ENCODE assay signal across 8 cellular contexts in the genomic region with DNA sequence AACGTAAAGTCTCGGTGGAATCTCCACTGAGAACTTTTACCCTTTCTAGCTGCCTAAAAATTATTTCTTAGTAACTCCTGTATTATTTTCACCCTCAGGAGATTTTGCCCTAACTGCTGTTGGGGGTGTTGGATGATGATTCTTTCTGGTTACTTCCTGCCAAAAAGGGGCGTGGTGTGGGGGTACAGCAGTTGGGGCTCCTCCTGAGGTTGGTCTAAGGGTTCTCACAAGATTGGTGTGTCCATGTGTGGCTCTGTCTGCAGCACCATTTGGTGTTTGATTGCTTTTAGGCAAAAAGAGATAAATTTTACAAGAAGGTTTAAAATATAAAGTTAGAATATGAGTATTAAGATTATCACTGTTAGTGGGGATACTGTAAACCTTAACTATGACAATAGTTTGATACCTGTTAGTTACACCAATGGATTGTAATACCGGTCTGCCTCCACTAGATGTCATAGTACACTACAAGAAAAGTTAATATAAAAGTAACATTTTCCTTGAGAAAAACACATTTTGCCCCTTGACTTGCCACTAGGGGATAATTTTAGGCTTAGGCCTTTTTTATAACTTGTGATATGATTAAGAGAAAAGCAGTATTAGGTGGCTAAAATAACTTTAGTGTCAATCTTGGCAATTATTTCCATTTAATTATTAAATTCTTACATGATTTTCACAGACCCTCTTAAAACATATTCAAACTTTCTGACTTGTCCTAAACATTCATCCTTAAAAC.
DNase-seq lines count a peak whose midpoint lies in the region; ATAC-seq and TF ChIP-seq lines count a peak whose summit lies in the region.

No MANE protein-coding gene starts in this region.

- H3K27me3 ChIP-seq in uterus, result no peaks in the 10 kb centered on the region

- no peaks in the 10 kb centered on the region for H3K27me3 Mint-ChIP-seq in WTC11 (ENCODE audit: low read depth)

- POLR2A ChIA-PET in WTC11 (lab: Charles Lee), result no interaction called here

- intact Hi-C loops in uterus (cut with DNase I; ENCODE audit: low total_unique reads), result no loop called here
- intact Hi-C loops in Right ventricle myocardium inferior (cut with DNase I), result loop anchor here (10.0 kb wide), 1 partner anchor 726 kb away; no protein-coding TSS in a partner anchor

- TF ChIP-seq POLR2A in uterus (IDR thresholded peaks at IDR 0.05), result no peak

- no peaks in the 10 kb centered on the region for H3K9me3 ChIP-seq in uterus

- no peak overlapping the region for H3K27ac ChIP-seq in uterus

- no peak overlapping the region for H3K4me3 Mint-ChIP-seq in WTC11

- no peak overlapping the region for H3K4me3 ChIP-seq in uterus

- H3K4me1 Mint-ChIP-seq in WTC11, result no peaks in the 10 kb centered on the region

- TF ChIP-seq CTCF in WTC11 (IDR thresholded peaks at IDR 0.05), result peak; percentile 79
- peak; percentile 38 to 52 (median 46) for TF ChIP-seq CTCF in uterus (IDR thresholded peaks at IDR 0.05)

- CTCF ChIA-PET in WTC11 (lab: Charles Lee), result interaction anchor here (1.7 kb wide), 1 partner anchor 318 kb away, joined by 8 read pairs; no protein-coding TSS in a partner anchor

- no peaks in the 10 kb centered on the region for H3K36me3 ChIP-seq in uterus

- peak; percentile 3 for DNase-seq in Daoy (ENCODE audit: low read depth)
- DNase-seq in KG1 (lab: John Stamatoyannopoulos, UW), result peak; percentile 20
- no peak for DNase-seq in WTC11 (ENCODE audit: low spot score)
- peak; percentile 62 for DNase-seq in inferior parietal cortex (ENCODE audit: extremely low spot score)
- DNase-seq in uterus, result no peak
- DNase-seq in stimulated activated CD4-positive, alpha-beta T cell treated with anti-CD3 and anti-CD28 coated beads, Interleukin-15, amount 100 ng/mL, for 24 hours, result no peak
- no peak for DNase-seq in Right ventricle myocardium inferior (ENCODE audit: missing footprints)

- peaks cover 35% of the 10 kb centered on the region for H3K9me3 Mint-ChIP-seq in WTC11

- no peak overlapping the region for H3K27ac Mint-ChIP-seq in WTC11

- peaks cover 28% of the 10 kb centered on the region for H3K36me3 Mint-ChIP-seq in WTC11

- peak; percentile 51 for ATAC-seq in GM21367 (IDR thresholded peaks at IDR 0.05; ENCODE audit: unreplicated experiment)
- peak; percentile 77 for ATAC-seq in WTC11
- no peak for ATAC-seq in Right ventricle myocardium inferior

- H3K4me1 ChIP-seq in uterus, result no peaks in the 10 kb centered on the region

TF ChIP-seq in WTC11, 78 proteins besides CTCF, POLR2A, EP300 and RAD21:
- TF ChIP-seq IRF2 (CRISPR knock-in tag; IDR thresholded peaks at IDR 0.05; ENCODE audit: borderline replicate concordance, low read depth) (no peak), ZNF423 (CRISPR knock-in tag; IDR thresholded peaks at IDR 0.05) (no peak), MYBL2 (CRISPR knock-in tag; IDR thresholded peaks at IDR 0.05) (no peak), USF2 (CRISPR knock-in tag; IDR thresholded peaks at IDR 0.05) (no peak), ATF1 (CRISPR knock-in tag; IDR thresholded peaks at IDR 0.05) (no peak), ZNF671 (CRISPR knock-in tag; IDR thresholded peaks at IDR 0.05) (no peak), JAZF1 (CRISPR knock-in tag; IDR thresholded peaks at IDR 0.05) (no peak), HMGXB4 (CRISPR knock-in tag; IDR thresholded peaks at IDR 0.05) (no peak), MXD4 (CRISPR knock-in tag; IDR thresholded peaks at IDR 0.05; ENCODE audit: borderline replicate concordance) (no peak), OVOL2 (CRISPR knock-in tag; IDR thresholded peaks at IDR 0.05; ENCODE audit: borderline replicate concordance) (no peak), PREB (CRISPR knock-in tag; IDR thresholded peaks at IDR 0.05; ENCODE audit: borderline replicate concordance) (no peak), USF1 (CRISPR knock-in tag; IDR thresholded peaks at IDR 0.05) (no peak), TCF7 (CRISPR knock-in tag; IDR thresholded peaks at IDR 0.05; ENCODE audit: low read depth) (no peak)
- TF ChIP-seq, protein P1, sequence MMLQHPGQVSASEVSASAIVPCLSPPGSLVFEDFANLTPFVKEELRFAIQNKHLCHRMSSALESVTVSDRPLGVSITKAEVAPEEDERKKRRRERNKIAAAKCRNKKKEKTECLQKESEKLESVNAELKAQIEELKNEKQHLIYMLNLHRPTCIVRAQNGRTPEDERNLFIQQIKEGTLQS (CRISPR knock-in tag; conservative IDR thresholded peaks at IDR 0.05), result no peak
- TF ChIP-seq, protein P2, sequence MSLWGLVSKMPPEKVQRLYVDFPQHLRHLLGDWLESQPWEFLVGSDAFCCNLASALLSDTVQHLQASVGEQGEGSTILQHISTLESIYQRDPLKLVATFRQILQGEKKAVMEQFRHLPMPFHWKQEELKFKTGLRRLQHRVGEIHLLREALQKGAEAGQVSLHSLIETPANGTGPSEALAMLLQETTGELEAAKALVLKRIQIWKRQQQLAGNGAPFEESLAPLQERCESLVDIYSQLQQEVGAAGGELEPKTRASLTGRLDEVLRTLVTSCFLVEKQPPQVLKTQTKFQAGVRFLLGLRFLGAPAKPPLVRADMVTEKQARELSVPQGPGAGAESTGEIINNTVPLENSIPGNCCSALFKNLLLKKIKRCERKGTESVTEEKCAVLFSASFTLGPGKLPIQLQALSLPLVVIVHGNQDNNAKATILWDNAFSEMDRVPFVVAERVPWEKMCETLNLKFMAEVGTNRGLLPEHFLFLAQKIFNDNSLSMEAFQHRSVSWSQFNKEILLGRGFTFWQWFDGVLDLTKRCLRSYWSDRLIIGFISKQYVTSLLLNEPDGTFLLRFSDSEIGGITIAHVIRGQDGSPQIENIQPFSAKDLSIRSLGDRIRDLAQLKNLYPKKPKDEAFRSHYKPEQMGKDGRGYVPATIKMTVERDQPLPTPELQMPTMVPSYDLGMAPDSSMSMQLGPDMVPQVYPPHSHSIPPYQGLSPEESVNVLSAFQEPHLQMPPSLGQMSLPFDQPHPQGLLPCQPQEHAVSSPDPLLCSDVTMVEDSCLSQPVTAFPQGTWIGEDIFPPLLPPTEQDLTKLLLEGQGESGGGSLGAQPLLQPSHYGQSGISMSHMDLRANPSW (CRISPR knock-in tag; conservative IDR thresholded peaks at IDR 0.05; ENCODE audit: low read depth), result no peak

Comparison
In these comparisons a context has a peak if more than half of its experiments do, and no peak if none do; other contexts are left out.
1. DNase-seq: peak in Daoy (single experiment), KG1 (single experiment) and inferior parietal cortex (single experiment); none in WTC11 (single experiment), uterus (0 of 2), stimulated activated CD4-positive, alpha-beta T cell treated with anti-CD3 and anti-CD28 coated beads, Interleukin-15, amount 100 ng/mL, for 24 hours (single experiment) and Right ventricle myocardium inferior (single experiment).